In the genomic region with DNA sequence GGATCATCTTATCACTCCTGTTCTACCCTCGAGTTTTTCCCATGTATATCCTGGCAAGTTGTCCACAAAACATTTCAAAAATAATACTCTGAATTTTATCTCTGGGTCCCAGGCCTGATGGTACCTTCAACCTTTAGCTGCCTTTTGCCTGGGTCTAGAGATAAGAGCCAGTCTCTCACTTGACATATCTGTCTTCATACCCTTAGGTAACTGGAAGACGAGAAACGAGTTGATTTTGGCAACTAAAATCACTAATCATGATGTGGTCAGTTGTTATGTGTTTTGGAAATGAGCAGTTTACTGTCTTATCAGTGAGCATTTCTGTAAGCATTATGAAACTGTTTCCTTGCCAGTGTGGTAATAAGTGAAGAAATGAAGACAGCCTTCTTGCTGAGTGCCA, we compare ENCODE assay signal across 1 cellular context.
TF ChIP-seq lines count a peak whose summit lies in the region.

No MANE protein-coding gene starts in this region.

TF ChIP-seq in GM23338, 12 proteins besides CTCF, POLR2A, EP300 and RAD21:
- TF ChIP-seq ZNF462 (CRISPR knock-in tag; IDR thresholded peaks at IDR 0.05) (no peak), ETS1 (IDR thresholded peaks at IDR 0.05) (no peak), NANOG (IDR thresholded peaks at IDR 0.05; ENCODE audit: borderline replicate concordance) (no peak), EZH2 (IDR thresholded peaks at IDR 0.05; ENCODE audit: low read depth, unreplicated experiment) (no peak), ZNF331 (CRISPR knock-in tag; IDR thresholded peaks at IDR 0.05; ENCODE audit: low read depth) (no peak), ZNF114 (CRISPR knock-in tag; IDR thresholded peaks at IDR 0.05) (no peak), JUNB (IDR thresholded peaks at IDR 0.05; ENCODE audit: unreplicated experiment) (no peak), EZH2phosphoT487 (IDR thresholded peaks at IDR 0.05; ENCODE audit: unreplicated experiment) (no peak), STAT1 (IDR thresholded peaks at IDR 0.05; ENCODE audit: unreplicated experiment) (no peak), CREB1 (CRISPR knock-in tag; IDR thresholded peaks at IDR 0.05; ENCODE audit: low read depth) (no peak), POLR2AphosphoS5 (IDR thresholded peaks at IDR 0.05; ENCODE audit: low read depth) (no peak)
- TF ChIP-seq, protein P1, sequence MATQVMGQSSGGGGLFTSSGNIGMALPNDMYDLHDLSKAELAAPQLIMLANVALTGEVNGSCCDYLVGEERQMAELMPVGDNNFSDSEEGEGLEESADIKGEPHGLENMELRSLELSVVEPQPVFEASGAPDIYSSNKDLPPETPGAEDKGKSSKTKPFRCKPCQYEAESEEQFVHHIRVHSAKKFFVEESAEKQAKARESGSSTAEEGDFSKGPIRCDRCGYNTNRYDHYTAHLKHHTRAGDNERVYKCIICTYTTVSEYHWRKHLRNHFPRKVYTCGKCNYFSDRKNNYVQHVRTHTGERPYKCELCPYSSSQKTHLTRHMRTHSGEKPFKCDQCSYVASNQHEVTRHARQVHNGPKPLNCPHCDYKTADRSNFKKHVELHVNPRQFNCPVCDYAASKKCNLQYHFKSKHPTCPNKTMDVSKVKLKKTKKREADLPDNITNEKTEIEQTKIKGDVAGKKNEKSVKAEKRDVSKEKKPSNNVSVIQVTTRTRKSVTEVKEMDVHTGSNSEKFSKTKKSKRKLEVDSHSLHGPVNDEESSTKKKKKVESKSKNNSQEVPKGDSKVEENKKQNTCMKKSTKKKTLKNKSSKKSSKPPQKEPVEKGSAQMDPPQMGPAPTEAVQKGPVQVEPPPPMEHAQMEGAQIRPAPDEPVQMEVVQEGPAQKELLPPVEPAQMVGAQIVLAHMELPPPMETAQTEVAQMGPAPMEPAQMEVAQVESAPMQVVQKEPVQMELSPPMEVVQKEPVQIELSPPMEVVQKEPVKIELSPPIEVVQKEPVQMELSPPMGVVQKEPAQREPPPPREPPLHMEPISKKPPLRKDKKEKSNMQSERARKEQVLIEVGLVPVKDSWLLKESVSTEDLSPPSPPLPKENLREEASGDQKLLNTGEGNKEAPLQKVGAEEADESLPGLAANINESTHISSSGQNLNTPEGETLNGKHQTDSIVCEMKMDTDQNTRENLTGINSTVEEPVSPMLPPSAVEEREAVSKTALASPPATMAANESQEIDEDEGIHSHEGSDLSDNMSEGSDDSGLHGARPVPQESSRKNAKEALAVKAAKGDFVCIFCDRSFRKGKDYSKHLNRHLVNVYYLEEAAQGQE (IDR thresholded peaks at IDR 0.05; ENCODE audit: unreplicated experiment), result no peak
